Comparison of ENCODE assay signal across 14 cellular contexts in the genomic region with DNA sequence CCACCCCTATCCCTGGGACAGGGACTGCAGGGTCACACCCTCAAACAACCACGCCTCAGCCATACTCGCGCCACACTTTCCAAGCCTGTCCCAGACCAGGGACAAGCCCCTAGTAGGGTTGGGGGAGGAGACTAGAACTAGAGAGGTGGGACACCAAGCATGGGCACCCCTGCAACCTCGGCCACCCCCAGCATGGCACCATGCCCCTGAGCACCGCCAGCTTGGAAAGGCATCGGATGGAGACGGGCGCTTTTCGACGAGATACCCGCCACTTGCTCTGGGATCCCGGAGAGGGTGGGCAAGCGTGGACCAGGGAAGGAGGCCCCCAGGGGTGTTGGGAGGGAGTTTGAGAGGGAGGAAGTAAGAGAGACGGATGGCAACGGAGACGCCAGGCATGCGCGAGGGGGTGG. TPM values are rescaled to one million over a fixed set of nuclear protein-coding genes. Genes with fewer than 3 reads are reported as not detected.
A peak's percentile ranks its signal among the peaks of the same experiment; 100 is the strongest.
DNase-seq lines count a peak whose midpoint lies in the region; ATAC-seq, FAIRE-seq and TF ChIP-seq lines count a peak whose summit lies in the region.
"Had no signal": no experiment of that assay in that cellular context is flagged by ENCODE, and none has a peak within 500 bp of the region (broad histone marks: within the 10 kb centered on the region; RNA-seq: fewer than 3 reads in every experiment).

No MANE protein-coding gene starts in this region.

- CTCF ChIA-PET in activated CD8-positive, alpha-beta T cell treated with anti-CD3 and anti-CD28 coated beads for 36 hours (lab: Charles Lee), result interaction anchor here (0.8 to 1.9 kb wide), 3 partner anchors 10 to 16 kb away, joined by 3 to 5 read pairs (median 3); no protein-coding TSS in a partner anchor

- no peaks in the 10 kb centered on the region for H3K9me3 ChIP-seq in kidney (ENCODE audit: control insufficient read depth in 1 of 2, low read length in 2 of 2)
- H3K9me3 ChIP-seq in thoracic aorta, result no peaks in the 10 kb centered on the region
- H3K9me3 ChIP-seq: testis had no signal

- H3K4me1 ChIP-seq in kidney (ENCODE audit: control insufficient read depth in 1 of 2, insufficient read depth in 1 of 2, low read depth in 1 of 2, low read length in 2 of 2) (peaks cover 18 to 62% of the 10 kb centered on the region in 2 donors), thoracic aorta (ENCODE audit: control insufficient read depth in 1 of 2, low read depth in 2 of 2) (peaks cover 66 to 98% of the 10 kb centered on the region in 2 donors)

- H3K9me3 Mint-ChIP-seq in activated naive CD4-positive, alpha-beta T cell treated with anti-CD3 and anti-CD28 coated beads, Interleukin-2, amount 50 U/mL, for 72 hours, result no peaks in the 10 kb centered on the region
- H3K9me3 Mint-ChIP-seq in activated CD8-positive, alpha-beta T cell treated with anti-CD3 and anti-CD28 coated beads for 36 hours, result no peaks in the 10 kb centered on the region

- FAIRE-seq in kidney (lab: Jason Lieb, UNC), result no peak

- no peak for DNase-seq in activated naive CD4-positive, alpha-beta T cell treated with anti-CD3 and anti-CD28 coated beads, Interleukin-2, amount 50 U/mL, for 72 hours (ENCODE audit: low spot score in 2 of 2)
- DNase-seq in activated naive CD4-positive, alpha-beta T cell treated with Interleukin-2 at 50 U/mL for 16 hours, result no peak
- DNase-seq in activated CD8-positive, alpha-beta T cell treated with anti-CD3 and anti-CD28 coated beads for 36 hours, result no peak
- DNase-seq in kidney (peak; percentile 58), thoracic aorta (ENCODE audit: low spot score) (no peak), germinal center (ENCODE audit: low spot score) (no peak), GM03348 (ENCODE audit: low spot score) (no peak), HPDE6-E6E7 (ENCODE audit: extremely low spot score) (no peak)
- DNase-seq: activated CD8-positive, alpha-beta memory T cell treated with anti-CD3 and anti-CD28 coated beads, Interleukin-2, amount 10 ng/mL, durations not matched to agents 7 days and 5 days; amniotic stem cell; MM.1S; NCI-H2081 treated with DMSO at 0.1 percent for 48 hours; SIG-M5; testis had no signal

- H3K4me3 ChIP-seq in kidney (ENCODE audit: low read length in 2 of 2) (no peak overlapping the region), thoracic aorta (no peak overlapping the region)
- H3K4me3 ChIP-seq: testis had no signal

- intact Hi-C loops in activated CD8-positive, alpha-beta T cell treated with anti-CD3 and anti-CD28 coated beads for 36 hours (cut with micrococcal nuclease), result no loop called here
- intact Hi-C loops in kidney (cut with DNase I), result no loop called here

- POLR2A ChIA-PET in activated CD8-positive, alpha-beta T cell treated with anti-CD3 and anti-CD28 coated beads for 36 hours (lab: Charles Lee), result interaction anchor here (1.0 to 2.9 kb wide), 4 partner anchors 8 to 22 kb away, joined by 3 to 18 read pairs (median 10); partner anchors contain the start of gene KMT2E

- no peak for TF ChIP-seq CTCF in activated CD8-positive, alpha-beta T cell treated with anti-CD3 and anti-CD28 coated beads for 36 hours (IDR thresholded peaks at IDR 0.05)
- TF ChIP-seq CTCF in kidney (IDR thresholded peaks at IDR 0.05; ENCODE audit: borderline replicate concordance, extremely low read depth, insufficient read depth), result no peak
- no peak for TF ChIP-seq CTCF in thoracic aorta (IDR thresholded peaks at IDR 0.05)

- peaks cover 79% of the 10 kb centered on the region for H3K4me1 Mint-ChIP-seq in activated CD8-positive, alpha-beta T cell treated with anti-CD3 and anti-CD28 coated beads for 36 hours (ENCODE audit: low read depth)

- peak overlapping the region; percentile 65 to 85 for H3K27ac Mint-ChIP-seq in activated naive CD4-positive, alpha-beta T cell treated with anti-CD3 and anti-CD28 coated beads, Interleukin-2, amount 50 U/mL, for 72 hours
- H3K27ac Mint-ChIP-seq in activated CD8-positive, alpha-beta T cell treated with anti-CD3 and anti-CD28 coated beads for 36 hours, result peak overlapping the region; percentile 67

- no peak overlapping the region for H3K9ac ChIP-seq in kidney (ENCODE audit: low read length in 2 of 2)

- H3K36me3 Mint-ChIP-seq in activated naive CD4-positive, alpha-beta T cell treated with anti-CD3 and anti-CD28 coated beads, Interleukin-2, amount 50 U/mL, for 72 hours, result peaks cover 8 to 38% of the 10 kb centered on the region in 2 donors
- H3K36me3 Mint-ChIP-seq in activated CD8-positive, alpha-beta T cell treated with anti-CD3 and anti-CD28 coated beads for 36 hours (ENCODE audit: low read depth), result peaks cover 52% of the 10 kb centered on the region

- H3K27ac ChIP-seq in kidney (ENCODE audit: low read depth in 2 of 2, low read length in 2 of 2), result peak overlapping the region in 1 of 2 donors; percentile 41
- peak overlapping the region; percentile 77 to 83 for H3K27ac ChIP-seq in thoracic aorta
- H3K27ac ChIP-seq: testis had no signal

- H3K36me3 ChIP-seq in kidney (ENCODE audit: control insufficient read depth in 1 of 2, insufficient read depth in 2 of 2, low read length in 2 of 2) (peaks cover 0 to 4% of the 10 kb centered on the region in 2 donors), thoracic aorta (no peaks in the 10 kb centered on the region)

- ATAC-seq in activated naive CD4-positive, alpha-beta T cell treated with anti-CD3 and anti-CD28 coated beads, Interleukin-2, amount 50 U/mL, for 72 hours, result no peak
- no peak for ATAC-seq in activated CD8-positive, alpha-beta T cell treated with anti-CD3 and anti-CD28 coated beads for 36 hours
- ATAC-seq in thoracic aorta (ENCODE audit: insufficient number of reproducible peaks, low FRiP score, low read depth), result no peak
- ATAC-seq: activated CD8-positive, alpha-beta memory T cell treated with anti-CD3 and anti-CD28 coated beads, Interleukin-2, amount 10 ng/mL, durations not matched to agents 7 days and 5 days had no signal

- no peaks in the 10 kb centered on the region for H3K27me3 ChIP-seq in thoracic aorta (replicated peaks; ENCODE audit: insufficient read depth)
- H3K27me3 ChIP-seq: testis had no signal

- no peaks in the 10 kb centered on the region for H3K27me3 Mint-ChIP-seq in activated CD8-positive, alpha-beta T cell treated with anti-CD3 and anti-CD28 coated beads for 36 hours
- H3K27me3 Mint-ChIP-seq: activated CD8-positive, alpha-beta memory T cell treated with anti-CD3 and anti-CD28 coated beads, Interleukin-2, amount 10 ng/mL, durations not matched to agents 7 days and 5 days had no signal

- no peak overlapping the region for H3K4me3 Mint-ChIP-seq in activated CD8-positive, alpha-beta T cell treated with anti-CD3 and anti-CD28 coated beads for 36 hours
- H3K4me3 Mint-ChIP-seq: activated CD8-positive, alpha-beta memory T cell treated with anti-CD3 and anti-CD28 coated beads, Interleukin-2, amount 10 ng/mL, durations not matched to agents 7 days and 5 days had no signal

RNA-seq across cellular contexts. Expression of gene KMT2E, which starts 13.1 kb away (rescaled TPM):
- 100 to 1,000 TPM; 105 to 122 TPM for total RNA-seq in activated naive CD4-positive, alpha-beta T cell treated with anti-CD3 and anti-CD28 coated beads, Interleukin-2, amount 50 U/mL, for 72 hours
- total RNA-seq in activated CD8-positive, alpha-beta T cell treated with anti-CD3 and anti-CD28 coated beads for 36 hours, result 10 to 100 TPM; 94.7 to 98.4 TPM
- total RNA-seq in kidney (106 TPM), thoracic aorta (100 to 1,000 TPM; 139 to 140 TPM)
- 7.2 TPM for polyA plus RNA-seq in kidney (ENCODE audit: insufficient read depth, low read depth, low replicate concordance)
